Comparison of ENCODE assay signal across 2 cellular contexts in the genomic region with DNA sequence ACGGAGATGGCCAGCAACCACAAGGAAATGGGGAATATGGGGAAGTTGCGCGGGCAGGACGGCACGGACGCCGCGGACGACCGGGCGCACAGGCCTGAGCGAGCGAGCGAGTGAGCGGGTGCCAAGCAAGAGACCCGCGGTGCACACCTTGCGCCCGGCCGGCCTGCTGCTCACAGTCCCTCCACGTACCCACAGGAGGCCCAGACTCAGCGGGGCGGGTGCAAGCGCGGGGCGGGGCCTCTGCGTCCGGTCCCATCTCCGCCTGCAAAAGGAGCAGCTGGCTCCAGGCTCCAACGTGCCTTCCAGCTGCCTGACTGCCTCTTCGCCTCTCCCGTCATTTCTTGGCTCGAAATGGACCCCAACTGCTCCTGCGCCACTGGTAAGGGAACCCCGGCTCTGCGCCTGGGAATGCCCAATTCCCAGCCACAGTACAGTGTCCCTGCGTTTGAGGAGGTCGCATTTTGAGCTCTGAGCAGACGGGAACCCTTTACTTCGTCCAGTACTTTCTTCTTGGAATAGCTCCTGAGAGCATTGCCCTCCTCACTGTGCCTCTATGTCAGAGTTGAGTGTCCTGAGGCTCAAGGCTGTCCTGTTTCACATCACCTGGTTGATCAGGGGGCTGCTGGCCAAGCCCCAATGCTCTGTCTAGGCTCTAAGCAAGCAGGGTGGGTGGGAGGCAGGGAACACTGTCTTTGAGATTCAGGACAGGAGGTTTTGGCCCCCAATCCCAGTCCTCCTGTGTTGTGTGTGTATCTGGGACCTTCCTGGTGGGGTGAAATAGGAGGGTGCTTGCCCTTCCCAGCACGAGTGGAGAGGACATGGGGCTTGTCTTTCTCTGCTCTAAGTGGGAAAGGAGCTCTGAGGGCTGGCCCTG.
TF ChIP-seq lines count a peak whose summit lies in the region.

No MANE protein-coding gene starts in this region.

TF ChIP-seq in endothelial cell of umbilical vein, 7 proteins besides CTCF, POLR2A, EP300 and RAD21 (continued from another document):
- TF ChIP-seq POLR2AphosphoS5 (IDR thresholded peaks at IDR 0.05; ENCODE audit: insufficient read depth, low read depth, low read length) (peak; percentile 60), FOS (IDR thresholded peaks at IDR 0.05; ENCODE audit: borderline replicate concordance, insufficient read depth, low read length) (no peak), EZH2 (IDR thresholded peaks at IDR 0.05; ENCODE audit: borderline replicate concordance, low read depth, low read length, severe bottlenecking) (no peak)

TF ChIP-seq in SK-N-SH treated with all-trans-retinoic acid at 6 μM for 48 hours, 23 proteins besides CTCF, POLR2A, EP300 and RAD21 (continued from another document):
- no peak for TF ChIP-seq TCF4 (CRISPR knock-in tag; IDR thresholded peaks at IDR 0.05; ENCODE audit: borderline replicate concordance)
- TF ChIP-seq ZNF565 (CRISPR knock-in tag; conservative IDR thresholded peaks at IDR 0.05; ENCODE audit: low read depth), result no peak
- TF ChIP-seq, protein P1, sequence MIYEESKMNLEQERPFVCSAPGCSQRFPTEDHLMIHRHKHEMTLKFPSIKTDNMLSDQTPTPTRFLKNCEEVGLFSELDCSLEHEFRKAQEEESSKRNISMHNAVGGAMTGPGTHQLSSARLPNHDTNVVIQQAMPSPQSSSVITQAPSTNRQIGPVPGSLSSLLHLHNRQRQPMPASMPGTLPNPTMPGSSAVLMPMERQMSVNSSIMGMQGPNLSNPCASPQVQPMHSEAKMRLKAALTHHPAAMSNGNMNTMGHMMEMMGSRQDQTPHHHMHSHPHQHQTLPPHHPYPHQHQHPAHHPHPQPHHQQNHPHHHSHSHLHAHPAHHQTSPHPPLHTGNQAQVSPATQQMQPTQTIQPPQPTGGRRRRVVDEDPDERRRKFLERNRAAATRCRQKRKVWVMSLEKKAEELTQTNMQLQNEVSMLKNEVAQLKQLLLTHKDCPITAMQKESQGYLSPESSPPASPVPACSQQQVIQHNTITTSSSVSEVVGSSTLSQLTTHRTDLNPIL (CRISPR knock-in tag; IDR thresholded peaks at IDR 0.05; ENCODE audit: low read depth), result no peak
- no peak for TF ChIP-seq SNAI2 (CRISPR knock-in tag; IDR thresholded peaks at IDR 0.05)
- no peak for TF ChIP-seq ZFP30 (CRISPR knock-in tag; IDR thresholded peaks at IDR 0.05)
- TF ChIP-seq ZC3H10 (CRISPR knock-in tag; IDR thresholded peaks at IDR 0.05), result no peak
- TF ChIP-seq ZFP3 (CRISPR knock-in tag; IDR thresholded peaks at IDR 0.05), result no peak
- TF ChIP-seq TSHZ2 (CRISPR knock-in tag; IDR thresholded peaks at IDR 0.05), result no peak
- TF ChIP-seq, protein P2, sequence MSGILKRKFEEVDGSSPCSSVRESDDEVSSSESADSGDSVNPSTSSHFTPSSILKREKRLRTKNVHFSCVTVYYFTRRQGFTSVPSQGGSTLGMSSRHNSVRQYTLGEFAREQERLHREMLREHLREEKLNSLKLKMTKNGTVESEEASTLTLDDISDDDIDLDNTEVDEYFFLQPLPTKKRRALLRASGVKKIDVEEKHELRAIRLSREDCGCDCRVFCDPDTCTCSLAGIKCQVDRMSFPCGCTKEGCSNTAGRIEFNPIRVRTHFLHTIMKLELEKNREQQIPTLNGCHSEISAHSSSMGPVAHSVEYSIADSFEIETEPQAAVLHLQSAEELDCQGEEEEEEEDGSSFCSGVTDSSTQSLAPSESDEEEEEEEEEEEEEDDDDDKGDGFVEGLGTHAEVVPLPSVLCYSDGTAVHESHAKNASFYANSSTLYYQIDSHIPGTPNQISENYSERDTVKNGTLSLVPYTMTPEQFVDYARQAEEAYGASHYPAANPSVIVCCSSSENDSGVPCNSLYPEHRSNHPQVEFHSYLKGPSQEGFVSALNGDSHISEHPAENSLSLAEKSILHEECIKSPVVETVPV (CRISPR knock-in tag; IDR thresholded peaks at IDR 0.05), result no peak
- TF ChIP-seq CSDC2 (CRISPR knock-in tag; IDR thresholded peaks at IDR 0.05), result no peak
- TF ChIP-seq TOX (CRISPR knock-in tag; IDR thresholded peaks at IDR 0.05; ENCODE audit: borderline replicate concordance), result no peak
- no peak for TF ChIP-seq ZNF70 (CRISPR knock-in tag; IDR thresholded peaks at IDR 0.05)
- TF ChIP-seq ZNF8 (CRISPR knock-in tag; IDR thresholded peaks at IDR 0.05), result no peak
- TF ChIP-seq, protein P3, sequence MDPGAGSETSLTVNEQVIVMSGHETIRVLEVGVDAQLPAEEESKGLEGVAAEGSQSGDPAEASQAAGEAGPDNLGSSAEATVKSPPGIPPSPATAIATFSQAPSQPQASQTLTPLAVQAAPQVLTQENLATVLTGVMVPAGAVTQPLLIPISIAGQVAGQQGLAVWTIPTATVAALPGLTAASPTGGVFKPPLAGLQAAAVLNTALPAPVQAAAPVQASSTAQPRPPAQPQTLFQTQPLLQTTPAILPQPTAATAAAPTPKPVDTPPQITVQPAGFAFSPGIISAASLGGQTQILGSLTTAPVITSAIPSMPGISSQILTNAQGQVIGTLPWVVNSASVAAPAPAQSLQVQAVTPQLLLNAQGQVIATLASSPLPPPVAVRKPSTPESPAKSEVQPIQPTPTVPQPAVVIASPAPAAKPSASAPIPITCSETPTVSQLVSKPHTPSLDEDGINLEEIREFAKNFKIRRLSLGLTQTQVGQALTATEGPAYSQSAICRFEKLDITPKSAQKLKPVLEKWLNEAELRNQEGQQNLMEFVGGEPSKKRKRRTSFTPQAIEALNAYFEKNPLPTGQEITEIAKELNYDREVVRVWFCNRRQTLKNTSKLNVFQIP (CRISPR knock-in tag; IDR thresholded peaks at IDR 0.05; ENCODE audit: borderline replicate concordance, low read depth), result no peak
- no peak for TF ChIP-seq BACH2 (CRISPR knock-in tag; IDR thresholded peaks at IDR 0.05; ENCODE audit: borderline replicate concordance)
